ENCODE assay signal across 1 cellular context in genomic region chr7:1448958-1449357, GRCh38.
TF ChIP-seq lines count a peak whose summit lies in the region.

No MANE protein-coding gene starts in this region.

TF ChIP-seq in H1, 55 proteins besides CTCF, POLR2A, EP300 and RAD21:
- TF ChIP-seq SP4 (IDR thresholded peaks at IDR 0.05; ENCODE audit: low read length) (no peak), RBBP5 (IDR thresholded peaks at IDR 0.05; ENCODE audit: borderline replicate concordance, low read depth, low read length) (no peak), ASH2L (IDR thresholded peaks at IDR 0.05; ENCODE audit: low read length) (no peak), RFX5 (IDR thresholded peaks at IDR 0.05; ENCODE audit: borderline replicate concordance, low read depth, low read length) (no peak), RNF2 (IDR thresholded peaks at IDR 0.05; ENCODE audit: borderline replicate concordance, low read depth, low read length, missing control alignments, poor library complexity, severe bottlenecking) (no peak), SAP30 (IDR thresholded peaks at IDR 0.05; ENCODE audit: insufficient read depth, insufficient replicate concordance, low read length) (no peak)
